Comparison of ENCODE assay signal across 8 cellular contexts in the genomic region with DNA sequence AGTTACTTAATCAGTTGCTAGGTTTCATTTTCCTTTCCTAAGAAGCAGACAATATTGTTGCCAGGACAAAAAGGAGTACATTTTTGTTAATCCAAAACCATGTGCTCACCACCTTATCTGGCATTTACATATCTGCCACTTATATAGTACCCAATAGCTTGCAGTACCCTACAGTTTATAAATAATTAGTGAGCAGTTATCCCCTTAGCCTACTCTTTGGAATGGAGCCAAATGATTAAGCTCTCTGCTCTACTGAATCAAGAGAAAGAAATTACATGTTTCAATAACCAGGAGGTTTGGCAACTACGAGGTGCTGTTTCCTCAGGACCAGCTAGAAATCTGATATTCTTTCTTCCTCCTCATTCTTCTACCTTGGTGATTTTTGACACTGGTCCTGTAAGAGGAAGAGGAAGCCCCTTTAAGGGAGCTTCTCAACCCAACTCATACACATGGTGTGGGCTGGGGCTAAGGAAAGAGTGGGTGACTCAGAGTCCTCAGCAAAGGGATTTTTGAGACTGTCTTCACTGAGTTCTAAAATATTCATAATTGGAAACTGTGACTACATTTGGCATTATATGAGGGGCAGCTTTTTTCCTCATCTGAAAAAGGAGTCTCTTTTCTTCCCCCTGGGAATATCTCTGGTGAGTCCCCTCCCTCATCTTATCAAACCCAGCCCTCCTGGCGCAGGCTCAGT. TPM values are rescaled to one million over a fixed set of nuclear protein-coding genes. Genes with fewer than 3 reads are reported as not detected.
DNase-seq lines count a peak whose midpoint lies in the region; ATAC-seq and TF ChIP-seq lines count a peak whose summit lies in the region.

No MANE protein-coding gene starts in this region.

- H3K27ac Mint-ChIP-seq in WTC11 (peak overlapping the region; percentile 46; the same call in 1 of the 2 replicates), nephron progenitor cell (peak overlapping the region; percentile 32), type B pancreatic cell (peak overlapping the region; percentile 98)
- H3K27ac Mint-ChIP-seq in effector memory CD8-positive, alpha-beta T cell, result peak overlapping the region; percentile 98 to 100

- POLR2A ChIA-PET in WTC11 (lab: Charles Lee), result interaction anchor here (0.7 kb wide), 1 partner anchor 57 kb away, joined by 6 read pairs; a partner anchor contains a TSS

- H3K9me3 Mint-ChIP-seq in WTC11, result peaks cover 7% of the 10 kb centered on the region
- peaks cover 2 to 5% of the 10 kb centered on the region in 2 donors for H3K9me3 Mint-ChIP-seq in effector memory CD8-positive, alpha-beta T cell
- H3K9me3 Mint-ChIP-seq in nephron progenitor cell, result peaks cover 31% of the 10 kb centered on the region
- H3K9me3 Mint-ChIP-seq in type B pancreatic cell, result peaks cover 12% of the 10 kb centered on the region

- ATAC-seq in WTC11 (no peak), HG03520 (IDR thresholded peaks at IDR 0.05; ENCODE audit: unreplicated experiment) (no peak), GM19397 (IDR thresholded peaks at IDR 0.05; ENCODE audit: unreplicated experiment) (no peak)
- peak; percentile 12 for ATAC-seq in effector memory CD8-positive, alpha-beta T cell (replicated peaks)

- TF ChIP-seq CTCF in GM13976 (IDR thresholded peaks at IDR 0.05; ENCODE audit: borderline replicate concordance, control extremely low read depth, extremely low read depth, insufficient read depth, missing control alignments) (no peak), WTC11 (IDR thresholded peaks at IDR 0.05) (no peak), nephron progenitor cell (IDR thresholded peaks at IDR 0.05) (no peak), type B pancreatic cell (conservative IDR thresholded peaks at IDR 0.05) (no peak)

- in situ Hi-C loops in GM13976 (cut with MboI; ENCODE audit: low sequenced_read_pairs, unreplicated experiment), result no loop called here

- H3K36me3 Mint-ChIP-seq in WTC11, result peaks cover 62% of the 10 kb centered on the region
- peaks cover 89% of the 10 kb centered on the region for H3K36me3 Mint-ChIP-seq in effector memory CD8-positive, alpha-beta T cell (ENCODE audit: insufficient read depth)
- peaks cover 65% of the 10 kb centered on the region for H3K36me3 Mint-ChIP-seq in nephron progenitor cell (ENCODE audit: low read depth)
- H3K36me3 Mint-ChIP-seq in type B pancreatic cell, result peaks cover 52% of the 10 kb centered on the region

- H3K4me1 Mint-ChIP-seq in WTC11 (peaks cover 23% of the 10 kb centered on the region), nephron progenitor cell (peaks cover 43% of the 10 kb centered on the region), type B pancreatic cell (ENCODE audit: unreplicated experiment) (peaks cover 30% of the 10 kb centered on the region)
- H3K4me1 Mint-ChIP-seq in effector memory CD8-positive, alpha-beta T cell (ENCODE audit: low read depth in 2 of 2), result peaks cover 51 to 55% of the 10 kb centered on the region in 2 donors

- CTCF ChIA-PET in WTC11 (lab: Charles Lee), result interaction anchor here (0.7 to 1.4 kb wide), 3 partner anchors 30 to 59 kb away, joined by 3 to 11 read pairs (median 8); no protein-coding TSS in a partner anchor

- peak overlapping the region; percentile 100 for H3K4me3 Mint-ChIP-seq in WTC11
- H3K4me3 Mint-ChIP-seq in effector memory CD8-positive, alpha-beta T cell, result peak overlapping the region; percentile 86 to 94
- H3K4me3 Mint-ChIP-seq in nephron progenitor cell, result peak overlapping the region; percentile 95
- peak overlapping the region; percentile 98 for H3K4me3 Mint-ChIP-seq in type B pancreatic cell

- DNase-seq in GM13976 (ENCODE audit: low spot score) (peak; percentile 69), NCI-H2029 treated with DMSO at 0.1 percent for 48 hours (lab: John Stamatoyannopoulos, UW) (peak; percentile 52), WTC11 (ENCODE audit: low spot score) (no peak), nephron progenitor cell (no peak), type B pancreatic cell (ENCODE audit: extremely low spot score, unreplicated experiment) (no peak)
- peak in 1 of 3 experiments; percentile 24 for DNase-seq in effector memory CD8-positive, alpha-beta T cell

- H3K27me3 Mint-ChIP-seq in WTC11 (ENCODE audit: low read depth) (no peaks in the 10 kb centered on the region; the same call in 1 of the 2 replicates), nephron progenitor cell (ENCODE audit: low read depth, poor library complexity) (no peaks in the 10 kb centered on the region), type B pancreatic cell (peaks cover 16% of the 10 kb centered on the region)
- H3K27me3 Mint-ChIP-seq in effector memory CD8-positive, alpha-beta T cell, result no peaks in the 10 kb centered on the region

TF ChIP-seq in WTC11, 78 proteins besides CTCF, POLR2A, EP300 and RAD21 (continues in another document):
- TF ChIP-seq ZNF138 (CRISPR knock-in tag; conservative IDR thresholded peaks at IDR 0.05), result no peak
- TF ChIP-seq, protein P1, sequence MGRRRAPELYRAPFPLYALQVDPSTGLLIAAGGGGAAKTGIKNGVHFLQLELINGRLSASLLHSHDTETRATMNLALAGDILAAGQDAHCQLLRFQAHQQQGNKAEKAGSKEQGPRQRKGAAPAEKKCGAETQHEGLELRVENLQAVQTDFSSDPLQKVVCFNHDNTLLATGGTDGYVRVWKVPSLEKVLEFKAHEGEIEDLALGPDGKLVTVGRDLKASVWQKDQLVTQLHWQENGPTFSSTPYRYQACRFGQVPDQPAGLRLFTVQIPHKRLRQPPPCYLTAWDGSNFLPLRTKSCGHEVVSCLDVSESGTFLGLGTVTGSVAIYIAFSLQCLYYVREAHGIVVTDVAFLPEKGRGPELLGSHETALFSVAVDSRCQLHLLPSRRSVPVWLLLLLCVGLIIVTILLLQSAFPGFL (CRISPR knock-in tag; IDR thresholded peaks at IDR 0.05; ENCODE audit: borderline replicate concordance), result no peak
- TF ChIP-seq ESRRA (CRISPR knock-in tag; IDR thresholded peaks at IDR 0.05; ENCODE audit: borderline replicate concordance), result no peak
- TF ChIP-seq ZNF423 (CRISPR knock-in tag; IDR thresholded peaks at IDR 0.05), result no peak
- TF ChIP-seq, protein P2, sequence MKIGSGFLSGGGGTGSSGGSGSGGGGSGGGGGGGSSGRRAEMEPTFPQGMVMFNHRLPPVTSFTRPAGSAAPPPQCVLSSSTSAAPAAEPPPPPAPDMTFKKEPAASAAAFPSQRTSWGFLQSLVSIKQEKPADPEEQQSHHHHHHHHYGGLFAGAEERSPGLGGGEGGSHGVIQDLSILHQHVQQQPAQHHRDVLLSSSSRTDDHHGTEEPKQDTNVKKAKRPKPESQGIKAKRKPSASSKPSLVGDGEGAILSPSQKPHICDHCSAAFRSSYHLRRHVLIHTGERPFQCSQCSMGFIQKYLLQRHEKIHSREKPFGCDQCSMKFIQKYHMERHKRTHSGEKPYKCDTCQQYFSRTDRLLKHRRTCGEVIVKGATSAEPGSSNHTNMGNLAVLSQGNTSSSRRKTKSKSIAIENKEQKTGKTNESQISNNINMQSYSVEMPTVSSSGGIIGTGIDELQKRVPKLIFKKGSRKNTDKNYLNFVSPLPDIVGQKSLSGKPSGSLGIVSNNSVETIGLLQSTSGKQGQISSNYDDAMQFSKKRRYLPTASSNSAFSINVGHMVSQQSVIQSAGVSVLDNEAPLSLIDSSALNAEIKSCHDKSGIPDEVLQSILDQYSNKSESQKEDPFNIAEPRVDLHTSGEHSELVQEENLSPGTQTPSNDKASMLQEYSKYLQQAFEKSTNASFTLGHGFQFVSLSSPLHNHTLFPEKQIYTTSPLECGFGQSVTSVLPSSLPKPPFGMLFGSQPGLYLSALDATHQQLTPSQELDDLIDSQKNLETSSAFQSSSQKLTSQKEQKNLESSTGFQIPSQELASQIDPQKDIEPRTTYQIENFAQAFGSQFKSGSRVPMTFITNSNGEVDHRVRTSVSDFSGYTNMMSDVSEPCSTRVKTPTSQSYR (CRISPR knock-in tag; IDR thresholded peaks at IDR 0.05), result no peak
- TF ChIP-seq CREB1 (CRISPR knock-in tag; IDR thresholded peaks at IDR 0.05), result no peak
- TF ChIP-seq KAT7 (CRISPR knock-in tag; IDR thresholded peaks at IDR 0.05; ENCODE audit: borderline replicate concordance), result no peak
- TF ChIP-seq ZNF416 (CRISPR knock-in tag; IDR thresholded peaks at IDR 0.05), result no peak
- TF ChIP-seq, protein P3, sequence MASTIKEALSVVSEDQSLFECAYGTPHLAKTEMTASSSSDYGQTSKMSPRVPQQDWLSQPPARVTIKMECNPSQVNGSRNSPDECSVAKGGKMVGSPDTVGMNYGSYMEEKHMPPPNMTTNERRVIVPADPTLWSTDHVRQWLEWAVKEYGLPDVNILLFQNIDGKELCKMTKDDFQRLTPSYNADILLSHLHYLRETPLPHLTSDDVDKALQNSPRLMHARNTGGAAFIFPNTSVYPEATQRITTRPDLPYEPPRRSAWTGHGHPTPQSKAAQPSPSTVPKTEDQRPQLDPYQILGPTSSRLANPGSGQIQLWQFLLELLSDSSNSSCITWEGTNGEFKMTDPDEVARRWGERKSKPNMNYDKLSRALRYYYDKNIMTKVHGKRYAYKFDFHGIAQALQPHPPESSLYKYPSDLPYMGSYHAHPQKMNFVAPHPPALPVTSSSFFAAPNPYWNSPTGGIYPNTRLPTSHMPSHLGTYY (CRISPR knock-in tag; IDR thresholded peaks at IDR 0.05), result no peak
- TF ChIP-seq, protein P4, sequence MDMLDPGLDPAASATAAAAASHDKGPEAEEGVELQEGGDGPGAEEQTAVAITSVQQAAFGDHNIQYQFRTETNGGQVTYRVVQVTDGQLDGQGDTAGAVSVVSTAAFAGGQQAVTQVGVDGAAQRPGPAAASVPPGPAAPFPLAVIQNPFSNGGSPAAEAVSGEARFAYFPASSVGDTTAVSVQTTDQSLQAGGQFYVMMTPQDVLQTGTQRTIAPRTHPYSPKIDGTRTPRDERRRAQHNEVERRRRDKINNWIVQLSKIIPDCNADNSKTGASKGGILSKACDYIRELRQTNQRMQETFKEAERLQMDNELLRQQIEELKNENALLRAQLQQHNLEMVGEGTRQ (CRISPR knock-in tag; IDR thresholded peaks at IDR 0.05), result no peak
- no peak for TF ChIP-seq GTF2I (CRISPR knock-in tag; conservative IDR thresholded peaks at IDR 0.05)
- TF ChIP-seq, protein P5, sequence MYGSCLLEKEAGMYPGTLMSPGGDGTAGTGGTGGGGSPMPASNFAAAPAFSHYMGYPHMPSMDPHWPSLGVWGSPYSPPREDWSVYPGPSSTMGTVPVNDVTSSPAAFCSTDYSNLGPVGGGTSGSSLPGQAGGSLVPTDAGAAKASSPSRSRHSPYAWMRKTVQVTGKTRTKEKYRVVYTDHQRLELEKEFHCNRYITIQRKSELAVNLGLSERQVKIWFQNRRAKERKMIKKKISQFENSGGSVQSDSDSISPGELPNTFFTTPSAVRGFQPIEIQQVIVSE (CRISPR knock-in tag; IDR thresholded peaks at IDR 0.05; ENCODE audit: borderline replicate concordance), result no peak

RNA-seq across cellular contexts. Expression of a gene that starts 1.5 kb away (rescaled TPM):
- 8.0 to 11.0 TPM (median 9.1 TPM) in 3 replicates for total RNA-seq in WTC11 (2021)
- 14.1 and 21.9 TPM in 2 replicates for total RNA-seq in type B pancreatic cell (ENCODE audit: low replicate concordance)

RNA-seq across cellular contexts. Expression of a gene that starts 57.1 kb away (rescaled TPM):
- total RNA-seq in WTC11 (2021) (44.2 to 54.8 TPM (median 46.5 TPM) in 3 replicates), type B pancreatic cell (ENCODE audit: low replicate concordance) (34.3 and 40.6 TPM in 2 replicates)

Comparison
In these comparisons a context has a peak if more than half of its experiments do, and no peak if none do; other contexts are left out.
1. DNase-seq: peak in GM13976 (single experiment) and NCI-H2029 treated with DMSO at 0.1 percent for 48 hours (single experiment); none in WTC11 (single experiment), nephron progenitor cell (single experiment) and type B pancreatic cell (single experiment).
2. H3K27ac Mint-ChIP-seq: peak in every context shown above with its lines; median percentile 99 in effector memory CD8-positive, alpha-beta T cell; 98 in type B pancreatic cell; 46 in WTC11; 32 in nephron progenitor cell.
3. Peak in every context shown above with its lines, with median percentiles within 50 percentile points of each other: H3K4me3 Mint-ChIP-seq.